ENCODE assay signal across 9 cellular contexts in genomic region chr7:27188666-27189559, GRCh38. TPM values are rescaled to one million over a fixed set of nuclear protein-coding genes. Genes with fewer than 3 reads are reported as not detected.
DNase-seq lines count a peak whose midpoint lies in the region; ATAC-seq and TF ChIP-seq lines count a peak whose summit lies in the region.
"Had no signal": no experiment of that assay in that cellular context is flagged by ENCODE, and none has a peak within 500 bp of the region (broad histone marks: within the 10 kb centered on the region; RNA-seq: fewer than 3 reads in every experiment).

No MANE protein-coding gene starts in this region.

- peak overlapping the region; percentile 42 for H3K4me3 Mint-ChIP-seq in T-helper 1 cell treated with Interleukin-12 subunit alpha and Interleukin-12 subunit beta and Interleukin-4 antibody, amounts not matched to agents 30 μg/mL and 1 μg/mL, for 36 hours
- H3K4me3 Mint-ChIP-seq in progenitor cell of endocrine pancreas (ENCODE audit: low read depth): peak overlapping the region; percentile 9

- H3K27me3 Mint-ChIP-seq in T-helper 1 cell treated with Interleukin-12 subunit alpha and Interleukin-12 subunit beta and Interleukin-4 antibody, amounts not matched to agents 30 μg/mL and 1 μg/mL, for 36 hours (ENCODE audit: low read depth): peaks cover 88% of the 10 kb centered on the region
- H3K27me3 Mint-ChIP-seq in progenitor cell of endocrine pancreas: peaks cover 95% of the 10 kb centered on the region

- DNase-seq in GDM1 (lab: John Stamatoyannopoulos, UW) (peak; percentile 47), fibroblast of pulmonary artery (ENCODE audit: low read depth) (peak; percentile 47), progenitor cell of endocrine pancreas (ENCODE audit: low spot score, unreplicated experiment) (no peak), DMS114 treated with DMSO at 0.1 percent for 48 hours (lab: John Stamatoyannopoulos, UW; ENCODE audit: unreplicated experiment) (no peak), dedifferentiated amniotic fluid mesenchymal stem cell (ENCODE audit: extremely low spot score) (no peak), OCI-M2 (lab: John Stamatoyannopoulos, UW; ENCODE audit: unreplicated experiment) (no peak)
- DNase-seq: NCI-H2227 treated with DMSO at 0.1 percent for 48 hours had no signal

- peak overlapping the region; percentile 21 for H3K4me3 ChIP-seq in fibroblast of pulmonary artery (replicated peaks; ENCODE audit: low read depth, low read length)

- peaks cover 10% of the 10 kb centered on the region for H3K36me3 Mint-ChIP-seq in T-helper 1 cell treated with Interleukin-12 subunit alpha and Interleukin-12 subunit beta and Interleukin-4 antibody, amounts not matched to agents 30 μg/mL and 1 μg/mL, for 36 hours (ENCODE audit: low read depth)
- no peaks in the 10 kb centered on the region for H3K36me3 Mint-ChIP-seq in progenitor cell of endocrine pancreas (ENCODE audit: insufficient read depth)

- no peak for ATAC-seq in HG03571 (IDR thresholded peaks at IDR 0.05; ENCODE audit: unreplicated experiment)

- H3K27ac Mint-ChIP-seq in T-helper 1 cell treated with Interleukin-12 subunit alpha and Interleukin-12 subunit beta and Interleukin-4 antibody, amounts not matched to agents 30 μg/mL and 1 μg/mL, for 36 hours: peak overlapping the region; percentile 36
- no peak overlapping the region for H3K27ac Mint-ChIP-seq in progenitor cell of endocrine pancreas

- peaks cover 23% of the 10 kb centered on the region for H3K4me1 Mint-ChIP-seq in T-helper 1 cell treated with Interleukin-12 subunit alpha and Interleukin-12 subunit beta and Interleukin-4 antibody, amounts not matched to agents 30 μg/mL and 1 μg/mL, for 36 hours (ENCODE audit: low read depth)
- peaks cover 6% of the 10 kb centered on the region for H3K4me1 Mint-ChIP-seq in progenitor cell of endocrine pancreas (ENCODE audit: low read depth)

- TF ChIP-seq CTCF in fibroblast of pulmonary artery (IDR thresholded peaks at IDR 0.05; ENCODE audit: low read length, missing control alignments) (no peak), progenitor cell of endocrine pancreas (IDR thresholded peaks at IDR 0.05; ENCODE audit: unreplicated experiment) (no peak)

- H3K9me3 Mint-ChIP-seq in T-helper 1 cell treated with Interleukin-12 subunit alpha and Interleukin-12 subunit beta and Interleukin-4 antibody, amounts not matched to agents 30 μg/mL and 1 μg/mL, for 36 hours: no peaks in the 10 kb centered on the region
- no peaks in the 10 kb centered on the region for H3K9me3 Mint-ChIP-seq in progenitor cell of endocrine pancreas (ENCODE audit: low read depth)

RNA-seq across cellular contexts. Expression of gene HOXA11, which starts 3.9 kb away (rescaled TPM):
- not detected in 2 replicates for total RNA-seq in progenitor cell of endocrine pancreas

RNA-seq across cellular contexts. Expression of gene HOXA13, which starts 11.0 kb away (rescaled TPM):
- total RNA-seq in progenitor cell of endocrine pancreas: not detected in 2 replicates

RNA-seq across cellular contexts. Expression of gene HOXA10, which starts 14.8 kb away (rescaled TPM):
- not detected in 2 replicates for total RNA-seq in progenitor cell of endocrine pancreas

RNA-seq across cellular contexts. Expression of gene HOXA9, which starts 23.6 kb away (rescaled TPM):
- not detected in 2 replicates for total RNA-seq in progenitor cell of endocrine pancreas

RNA-seq across cellular contexts. Expression of gene HOXA7, which starts 32.4 kb away (rescaled TPM):
- total RNA-seq in progenitor cell of endocrine pancreas: 1.4 and 1.5 TPM in 2 replicates

Comparison
In these comparisons a context has a peak if more than half of its experiments do, and no peak if none do; other contexts are left out.
1. DNase-seq: peak in GDM1 (single experiment) and fibroblast of pulmonary artery (single experiment); none in progenitor cell of endocrine pancreas (single experiment), DMS114 treated with DMSO at 0.1 percent for 48 hours (single experiment), dedifferentiated amniotic fluid mesenchymal stem cell (single experiment) and OCI-M2 (single experiment).